ENCODE assay signal across 1 cellular context in the genomic region with DNA sequence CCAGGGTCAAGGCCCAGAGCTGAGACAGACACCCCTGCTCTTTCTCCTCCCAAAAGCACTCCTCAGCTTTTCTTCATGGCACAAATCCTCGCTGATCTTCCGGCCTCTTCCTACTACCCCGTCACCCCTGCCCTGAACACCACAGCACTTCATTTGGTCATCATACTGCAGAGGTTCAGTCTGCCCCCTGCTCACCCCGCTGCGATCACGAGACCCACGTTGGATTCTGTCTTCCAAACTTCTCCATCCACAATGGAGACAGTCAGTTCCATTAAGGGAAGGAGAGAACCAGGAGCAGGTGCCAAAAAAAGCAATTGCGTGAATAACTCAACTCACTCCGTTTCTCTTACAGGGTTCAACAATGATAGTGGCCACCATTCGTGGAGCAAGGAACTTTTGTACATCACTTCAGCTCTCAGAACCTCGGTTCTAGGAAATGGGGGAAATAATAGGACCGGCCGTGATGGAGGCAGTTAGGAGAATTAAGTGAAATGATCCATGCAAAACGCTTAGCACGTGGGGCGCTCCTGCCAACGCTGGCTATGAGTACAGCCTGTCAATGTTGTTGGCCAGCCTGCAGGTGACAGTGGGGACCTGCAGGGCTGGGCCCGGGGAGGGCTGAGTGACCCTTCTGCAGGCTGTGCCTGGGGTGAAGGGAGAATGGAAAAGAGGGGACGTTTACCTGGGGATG.
TF ChIP-seq lines count a peak whose summit lies in the region.

No MANE protein-coding gene starts in this region.

TF ChIP-seq in GM23338, 12 proteins besides CTCF, POLR2A, EP300 and RAD21 (continued from another document):
- TF ChIP-seq STAT1 (IDR thresholded peaks at IDR 0.05; ENCODE audit: unreplicated experiment) (no peak), JUNB (IDR thresholded peaks at IDR 0.05; ENCODE audit: unreplicated experiment) (no peak), CREB1 (CRISPR knock-in tag; IDR thresholded peaks at IDR 0.05; ENCODE audit: low read depth) (no peak), ETS1 (IDR thresholded peaks at IDR 0.05) (no peak), EZH2phosphoT487 (IDR thresholded peaks at IDR 0.05; ENCODE audit: unreplicated experiment) (no peak), POLR2AphosphoS5 (IDR thresholded peaks at IDR 0.05; ENCODE audit: low read depth) (no peak), NANOG (IDR thresholded peaks at IDR 0.05; ENCODE audit: borderline replicate concordance) (no peak), EZH2 (IDR thresholded peaks at IDR 0.05; ENCODE audit: low read depth, unreplicated experiment) (no peak), REST (IDR thresholded peaks at IDR 0.05; ENCODE audit: unreplicated experiment) (no peak), ZNF114 (CRISPR knock-in tag; IDR thresholded peaks at IDR 0.05) (no peak)
- TF ChIP-seq, protein P1, sequence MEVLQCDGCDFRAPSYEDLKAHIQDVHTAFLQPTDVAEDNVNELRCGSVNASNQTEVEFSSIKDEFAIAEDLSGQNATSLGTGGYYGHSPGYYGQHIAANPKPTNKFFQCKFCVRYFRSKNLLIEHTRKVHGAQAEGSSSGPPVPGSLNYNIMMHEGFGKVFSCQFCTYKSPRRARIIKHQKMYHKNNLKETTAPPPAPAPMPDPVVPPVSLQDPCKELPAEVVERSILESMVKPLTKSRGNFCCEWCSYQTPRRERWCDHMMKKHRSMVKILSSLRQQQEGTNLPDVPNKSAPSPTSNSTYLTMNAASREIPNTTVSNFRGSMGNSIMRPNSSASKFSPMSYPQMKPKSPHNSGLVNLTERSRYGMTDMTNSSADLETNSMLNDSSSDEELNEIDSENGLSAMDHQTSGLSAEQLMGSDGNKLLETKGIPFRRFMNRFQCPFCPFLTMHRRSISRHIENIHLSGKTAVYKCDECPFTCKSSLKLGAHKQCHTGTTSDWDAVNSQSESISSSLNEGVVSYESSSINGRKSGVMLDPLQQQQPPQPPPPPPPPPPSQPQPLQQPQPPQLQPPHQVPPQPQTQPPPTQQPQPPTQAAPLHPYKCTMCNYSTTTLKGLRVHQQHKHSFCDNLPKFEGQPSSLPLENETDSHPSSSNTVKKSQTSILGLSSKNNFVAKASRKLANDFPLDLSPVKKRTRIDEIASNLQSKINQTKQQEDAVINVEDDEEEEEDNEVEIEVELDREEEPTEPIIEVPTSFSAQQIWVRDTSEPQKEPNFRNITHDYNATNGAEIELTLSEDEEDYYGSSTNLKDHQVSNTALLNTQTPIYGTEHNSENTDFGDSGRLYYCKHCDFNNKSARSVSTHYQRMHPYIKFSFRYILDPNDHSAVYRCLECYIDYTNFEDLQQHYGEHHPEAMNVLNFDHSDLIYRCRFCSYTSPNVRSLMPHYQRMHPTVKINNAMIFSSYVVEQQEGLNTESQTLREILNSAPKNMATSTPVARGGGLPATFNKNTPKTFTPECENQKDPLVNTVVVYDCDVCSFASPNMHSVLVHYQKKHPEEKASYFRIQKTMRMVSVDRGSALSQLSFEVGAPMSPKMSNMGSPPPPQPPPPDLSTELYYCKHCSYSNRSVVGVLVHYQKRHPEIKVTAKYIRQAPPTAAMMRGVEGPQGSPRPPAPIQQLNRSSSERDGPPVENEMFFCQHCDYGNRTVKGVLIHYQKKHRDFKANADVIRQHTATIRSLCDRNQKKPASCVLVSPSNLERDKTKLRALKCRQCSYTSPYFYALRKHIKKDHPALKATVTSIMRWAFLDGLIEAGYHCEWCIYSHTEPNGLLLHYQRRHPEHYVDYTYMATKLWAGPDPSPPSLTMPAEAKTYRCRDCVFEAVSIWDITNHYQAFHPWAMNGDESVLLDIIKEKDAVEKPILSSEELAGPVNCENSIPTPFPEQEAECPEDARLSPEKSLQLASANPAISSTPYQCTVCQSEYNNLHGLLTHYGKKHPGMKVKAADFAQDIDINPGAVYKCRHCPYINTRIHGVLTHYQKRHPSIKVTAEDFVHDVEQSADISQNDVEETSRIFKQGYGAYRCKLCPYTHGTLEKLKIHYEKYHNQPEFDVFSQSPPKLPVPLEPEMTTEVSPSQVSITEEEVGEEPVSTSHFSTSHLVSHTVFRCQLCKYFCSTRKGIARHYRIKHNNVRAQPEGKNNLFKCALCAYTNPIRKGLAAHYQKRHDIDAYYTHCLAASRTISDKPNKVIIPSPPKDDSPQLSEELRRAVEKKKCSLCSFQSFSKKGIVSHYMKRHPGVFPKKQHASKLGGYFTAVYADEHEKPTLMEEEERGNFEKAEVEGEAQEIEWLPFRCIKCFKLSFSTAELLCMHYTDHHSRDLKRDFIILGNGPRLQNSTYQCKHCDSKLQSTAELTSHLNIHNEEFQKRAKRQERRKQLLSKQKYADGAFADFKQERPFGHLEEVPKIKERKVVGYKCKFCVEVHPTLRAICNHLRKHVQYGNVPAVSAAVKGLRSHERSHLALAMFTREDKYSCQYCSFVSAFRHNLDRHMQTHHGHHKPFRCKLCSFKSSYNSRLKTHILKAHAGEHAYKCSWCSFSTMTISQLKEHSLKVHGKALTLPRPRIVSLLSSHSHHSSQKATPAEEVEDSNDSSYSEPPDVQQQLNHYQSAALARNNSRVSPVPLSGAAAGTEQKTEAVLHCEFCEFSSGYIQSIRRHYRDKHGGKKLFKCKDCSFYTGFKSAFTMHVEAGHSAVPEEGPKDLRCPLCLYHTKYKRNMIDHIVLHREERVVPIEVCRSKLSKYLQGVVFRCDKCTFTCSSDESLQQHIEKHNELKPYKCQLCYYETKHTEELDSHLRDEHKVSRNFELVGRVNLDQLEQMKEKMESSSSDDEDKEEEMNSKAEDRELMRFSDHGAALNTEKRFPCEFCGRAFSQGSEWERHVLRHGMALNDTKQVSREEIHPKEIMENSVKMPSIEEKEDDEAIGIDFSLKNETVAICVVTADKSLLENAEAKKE (CRISPR knock-in tag; IDR thresholded peaks at IDR 0.05): no peak
